Comparison of ENCODE assay signal across 1 cellular context in the genomic region with DNA sequence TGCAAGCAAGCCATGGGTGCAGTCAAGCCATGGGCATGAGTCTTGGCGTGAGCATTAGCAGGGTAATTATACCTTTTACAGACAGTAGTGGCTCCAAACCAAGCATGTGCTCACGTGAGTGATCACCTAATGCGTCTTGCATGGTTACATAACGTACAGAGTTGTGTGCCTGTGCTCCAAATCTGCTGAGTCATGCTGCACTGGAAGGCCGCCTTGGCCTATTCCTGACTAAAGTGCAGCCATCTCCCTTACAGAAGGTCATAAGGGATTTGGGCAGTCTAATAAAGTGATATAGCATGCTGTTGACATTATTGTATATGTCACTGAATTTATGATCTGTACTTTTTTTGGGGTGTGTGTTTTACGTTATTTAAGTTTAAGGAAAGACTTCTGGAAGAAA.
TF ChIP-seq lines count a peak whose summit lies in the region.

No MANE protein-coding gene starts in this region.

TF ChIP-seq in K562, 482 proteins besides CTCF, POLR2A, EP300 and RAD21 (continued from another document):
- 0 out of 2 replicates have a peak, but pooled peaks have one; percentile 39 for TF ChIP-seq ZNF239 (CRISPR knock-in tag; IDR thresholded peaks at IDR 0.05)
- TF ChIP-seq, protein P1, sequence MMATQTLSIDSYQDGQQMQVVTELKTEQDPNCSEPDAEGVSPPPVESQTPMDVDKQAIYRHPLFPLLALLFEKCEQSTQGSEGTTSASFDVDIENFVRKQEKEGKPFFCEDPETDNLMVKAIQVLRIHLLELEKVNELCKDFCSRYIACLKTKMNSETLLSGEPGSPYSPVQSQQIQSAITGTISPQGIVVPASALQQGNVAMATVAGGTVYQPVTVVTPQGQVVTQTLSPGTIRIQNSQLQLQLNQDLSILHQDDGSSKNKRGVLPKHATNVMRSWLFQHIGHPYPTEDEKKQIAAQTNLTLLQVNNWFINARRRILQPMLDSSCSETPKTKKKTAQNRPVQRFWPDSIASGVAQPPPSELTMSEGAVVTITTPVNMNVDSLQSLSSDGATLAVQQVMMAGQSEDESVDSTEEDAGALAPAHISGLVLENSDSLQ (IDR thresholded peaks at IDR 0.05) = 0 out of 2 replicates have a peak, but pooled peaks have one; percentile 2
- TF ChIP-seq, protein P2, sequence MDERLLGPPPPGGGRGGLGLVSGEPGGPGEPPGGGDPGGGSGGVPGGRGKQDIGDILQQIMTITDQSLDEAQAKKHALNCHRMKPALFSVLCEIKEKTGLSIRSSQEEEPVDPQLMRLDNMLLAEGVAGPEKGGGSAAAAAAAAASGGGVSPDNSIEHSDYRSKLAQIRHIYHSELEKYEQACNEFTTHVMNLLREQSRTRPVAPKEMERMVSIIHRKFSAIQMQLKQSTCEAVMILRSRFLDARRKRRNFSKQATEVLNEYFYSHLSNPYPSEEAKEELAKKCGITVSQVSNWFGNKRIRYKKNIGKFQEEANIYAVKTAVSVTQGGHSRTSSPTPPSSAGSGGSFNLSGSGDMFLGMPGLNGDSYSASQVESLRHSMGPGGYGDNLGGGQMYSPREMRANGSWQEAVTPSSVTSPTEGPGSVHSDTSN (CRISPR knock-in tag; IDR thresholded peaks at IDR 0.05; ENCODE audit: low read depth) = no peak
- TF ChIP-seq, protein P2 (tag; conservative IDR thresholded peaks at IDR 0.05; ENCODE audit: low read depth) = peak; percentile 54; the same call in 1 of the 2 replicates
- peak; percentile 65; the same call in 1 of the 2 replicates for TF ChIP-seq ZNF766 (CRISPR knock-in tag; conservative IDR thresholded peaks at IDR 0.05)
- no peak for TF ChIP-seq FOXP1 (CRISPR knock-in tag; IDR thresholded peaks at IDR 0.05)
- no peak for TF ChIP-seq NR4A1 (CRISPR knock-in tag; IDR thresholded peaks at IDR 0.05)
- TF ChIP-seq NR4A1 (tag; IDR thresholded peaks at IDR 0.05) = peak; percentile 62; the same call in 1 of the 2 replicates
- TF ChIP-seq, protein P3, sequence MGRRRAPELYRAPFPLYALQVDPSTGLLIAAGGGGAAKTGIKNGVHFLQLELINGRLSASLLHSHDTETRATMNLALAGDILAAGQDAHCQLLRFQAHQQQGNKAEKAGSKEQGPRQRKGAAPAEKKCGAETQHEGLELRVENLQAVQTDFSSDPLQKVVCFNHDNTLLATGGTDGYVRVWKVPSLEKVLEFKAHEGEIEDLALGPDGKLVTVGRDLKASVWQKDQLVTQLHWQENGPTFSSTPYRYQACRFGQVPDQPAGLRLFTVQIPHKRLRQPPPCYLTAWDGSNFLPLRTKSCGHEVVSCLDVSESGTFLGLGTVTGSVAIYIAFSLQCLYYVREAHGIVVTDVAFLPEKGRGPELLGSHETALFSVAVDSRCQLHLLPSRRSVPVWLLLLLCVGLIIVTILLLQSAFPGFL (CRISPR knock-in tag; IDR thresholded peaks at IDR 0.05) = no peak
- TF ChIP-seq MAFK (IDR thresholded peaks at IDR 0.05; ENCODE audit: low read length) = peak; percentile 94
- no peak for TF ChIP-seq NCOA6 (IDR thresholded peaks at IDR 0.05)
- TF ChIP-seq SIRT6 (IDR thresholded peaks at IDR 0.05; ENCODE audit: low read depth, low read length) = no peak
- TF ChIP-seq POLR2H (tag; IDR thresholded peaks at IDR 0.05; ENCODE audit: low read depth) = no peak
- TF ChIP-seq BHLHE40 (IDR thresholded peaks at IDR 0.05; ENCODE audit: low read length) = peak; percentile 88
- TF ChIP-seq, protein P4, sequence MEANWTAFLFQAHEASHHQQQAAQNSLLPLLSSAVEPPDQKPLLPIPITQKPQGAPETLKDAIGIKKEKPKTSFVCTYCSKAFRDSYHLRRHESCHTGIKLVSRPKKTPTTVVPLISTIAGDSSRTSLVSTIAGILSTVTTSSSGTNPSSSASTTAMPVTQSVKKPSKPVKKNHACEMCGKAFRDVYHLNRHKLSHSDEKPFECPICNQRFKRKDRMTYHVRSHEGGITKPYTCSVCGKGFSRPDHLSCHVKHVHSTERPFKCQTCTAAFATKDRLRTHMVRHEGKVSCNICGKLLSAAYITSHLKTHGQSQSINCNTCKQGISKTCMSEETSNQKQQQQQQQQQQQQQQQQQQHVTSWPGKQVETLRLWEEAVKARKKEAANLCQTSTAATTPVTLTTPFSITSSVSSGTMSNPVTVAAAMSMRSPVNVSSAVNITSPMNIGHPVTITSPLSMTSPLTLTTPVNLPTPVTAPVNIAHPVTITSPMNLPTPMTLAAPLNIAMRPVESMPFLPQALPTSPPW (CRISPR knock-in tag; IDR thresholded peaks at IDR 0.05) = 0 out of 2 replicates have a peak, but pooled peaks have one; percentile 12
- TF ChIP-seq, protein P5, sequence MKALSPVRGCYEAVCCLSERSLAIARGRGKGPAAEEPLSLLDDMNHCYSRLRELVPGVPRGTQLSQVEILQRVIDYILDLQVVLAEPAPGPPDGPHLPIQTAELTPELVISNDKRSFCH (CRISPR knock-in tag; IDR thresholded peaks at IDR 0.05) = 0 out of 2 replicates have a peak, but pooled peaks have one; percentile 60
- TF ChIP-seq, protein P5 (tag; IDR thresholded peaks at IDR 0.05) = no peak; the same call in none of the 2 replicates
- peak; percentile 82 for TF ChIP-seq ZNF41 (CRISPR knock-in tag; conservative IDR thresholded peaks at IDR 0.05)
- peak; percentile 76 for TF ChIP-seq PTTG1 (tag; IDR thresholded peaks at IDR 0.05; ENCODE audit: low read depth)
- peak; percentile 49; the same call in 1 of the 2 replicates for TF ChIP-seq ILK (tag; IDR thresholded peaks at IDR 0.05; ENCODE audit: borderline replicate concordance, low read depth)
- TF ChIP-seq, protein P6, sequence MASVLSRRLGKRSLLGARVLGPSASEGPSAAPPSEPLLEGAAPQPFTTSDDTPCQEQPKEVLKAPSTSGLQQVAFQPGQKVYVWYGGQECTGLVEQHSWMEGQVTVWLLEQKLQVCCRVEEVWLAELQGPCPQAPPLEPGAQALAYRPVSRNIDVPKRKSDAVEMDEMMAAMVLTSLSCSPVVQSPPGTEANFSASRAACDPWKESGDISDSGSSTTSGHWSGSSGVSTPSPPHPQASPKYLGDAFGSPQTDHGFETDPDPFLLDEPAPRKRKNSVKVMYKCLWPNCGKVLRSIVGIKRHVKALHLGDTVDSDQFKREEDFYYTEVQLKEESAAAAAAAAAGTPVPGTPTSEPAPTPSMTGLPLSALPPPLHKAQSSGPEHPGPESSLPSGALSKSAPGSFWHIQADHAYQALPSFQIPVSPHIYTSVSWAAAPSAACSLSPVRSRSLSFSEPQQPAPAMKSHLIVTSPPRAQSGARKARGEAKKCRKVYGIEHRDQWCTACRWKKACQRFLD (CRISPR knock-in tag; IDR thresholded peaks at IDR 0.05) = peak; percentile 70; the same call in 1 of the 2 replicates
- TF ChIP-seq ZNF79 (CRISPR knock-in tag; IDR thresholded peaks at IDR 0.05; ENCODE audit: low read depth) = no peak; the same call in 1 of the 2 replicates
- TF ChIP-seq SP1 (CRISPR knock-in tag; IDR thresholded peaks at IDR 0.05) = no peak
- TF ChIP-seq MYC (IDR thresholded peaks at IDR 0.05; ENCODE audit: low read depth, low read length) = no peak
- TF ChIP-seq MYC (CRISPR knock-in tag; IDR thresholded peaks at IDR 0.05; ENCODE audit: borderline replicate concordance, low read depth) = no peak
- TF ChIP-seq BACH1 (tag; IDR thresholded peaks at IDR 0.05) = peak; percentile 96
- TF ChIP-seq TRIM28 (IDR thresholded peaks at IDR 0.05) = no peak
